Comparison of ENCODE assay signal across 24 cellular contexts in the genomic region with DNA sequence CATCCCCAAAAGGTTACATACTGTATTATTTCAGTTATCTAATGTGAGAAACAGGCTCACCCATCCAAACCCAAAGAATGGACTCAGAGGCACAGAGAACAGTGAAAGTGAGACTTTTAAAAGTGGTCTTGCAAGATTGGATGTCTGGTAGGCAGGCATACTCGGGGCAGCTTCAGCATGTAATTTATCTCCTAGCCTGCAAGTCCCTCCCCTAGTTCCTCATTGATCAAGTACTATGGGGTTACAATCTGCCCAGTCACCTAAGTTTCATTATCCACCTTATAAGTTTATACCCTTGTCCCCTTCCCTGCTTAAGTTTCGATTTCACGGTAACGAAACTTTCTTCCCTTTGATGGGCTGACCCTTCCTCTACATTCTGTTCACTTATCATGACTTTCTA.
"Had no signal": no experiment of that assay in that cellular context is flagged by ENCODE, and none has a peak within 500 bp of the region (broad histone marks: within the 10 kb centered on the region; RNA-seq: fewer than 3 reads in every experiment).

No MANE protein-coding gene starts in this region.

- H3K27me3 ChIP-seq: ascending aorta had no signal

- H3K4me3 ChIP-seq: ascending aorta, SK-N-MC had no signal

- H3K27ac ChIP-seq: ascending aorta, KMS-11, SK-N-MC, WERI-Rb-1 had no signal

- DNase-seq: activated CD4-positive, alpha-beta memory T cell treated with anti-CD3 and anti-CD28 coated beads, Interleukin-2, amount 10 ng/mL, durations not matched to agents 7 days and 5 days; activated CD4-positive, alpha-beta T cell treated with anti-CD3 and anti-CD28 coated beads for 36 hours; activated CD4-positive, alpha-beta T cell treated with anti-CD3 and anti-CD28 coated beads, Interleukin-2, amount 50 U/mL, for 1 hour; activated CD8-positive, alpha-beta memory T cell treated with anti-CD3 and anti-CD28 coated beads, Interleukin-2, amount 50 U/mL, for 4 hours; activated naive CD8-positive, alpha-beta T cell treated with anti-CD3 and anti-CD28 coated beads, Interleukin-2, amount 50 U/mL, for 24 hours; activated T-cell treated with anti-CD3 and anti-CD28 coated beads, Interleukin-2, amount 50 U/mL, for 72 hours; amniotic stem cell; NCI-H1092; NCI-H1417; NCI-H1930; NCI-H2171; NCI-H2227 treated with DMSO at 0.1 percent for 48 hours; NCI-H526; NCI-H82; RPMI8226; T-cell; T-helper 2 cell; WERI-Rb-1 had no signal

- H3K9ac ChIP-seq: KMS-11 had no signal

- H3K4me1 Mint-ChIP-seq: activated CD4-positive, alpha-beta T cell treated with anti-CD3 and anti-CD28 coated beads for 36 hours; central memory CD8-positive, alpha-beta T cell had no signal

- H3K9me3 ChIP-seq: ascending aorta had no signal

- H3K9me3 Mint-ChIP-seq: activated CD4-positive, alpha-beta memory T cell treated with anti-CD3 and anti-CD28 coated beads, Interleukin-2, amount 10 ng/mL, durations not matched to agents 7 days and 5 days; activated naive CD4-positive, alpha-beta T cell treated with anti-CD3 and anti-CD28 coated beads, Interleukin-2, amount 50 U/mL, for 72 hours; activated naive CD8-positive, alpha-beta T cell treated with anti-CD3 and anti-CD28 coated beads, Interleukin-2, amount 50 U/mL, for 24 hours; activated T-cell treated with anti-CD3 and anti-CD28 coated beads, Interleukin-2, amount 50 U/mL, for 72 hours; brain; central memory CD8-positive, alpha-beta T cell; T-cell had no signal

- H3K4me2 ChIP-seq: KMS-11 had no signal

- H3K4me3 Mint-ChIP-seq: activated CD4-positive, alpha-beta memory T cell treated with anti-CD3 and anti-CD28 coated beads, Interleukin-2, amount 10 ng/mL, durations not matched to agents 7 days and 5 days; activated CD4-positive, alpha-beta T cell treated with anti-CD3 and anti-CD28 coated beads for 36 hours; activated naive CD8-positive, alpha-beta T cell treated with anti-CD3 and anti-CD28 coated beads, Interleukin-2, amount 50 U/mL, for 24 hours; activated T-cell treated with anti-CD3 and anti-CD28 coated beads, Interleukin-2, amount 50 U/mL, for 72 hours; brain; central memory CD8-positive, alpha-beta T cell; T-cell had no signal

- H3K27me3 Mint-ChIP-seq: activated CD4-positive, alpha-beta memory T cell treated with anti-CD3 and anti-CD28 coated beads, Interleukin-2, amount 10 ng/mL, durations not matched to agents 7 days and 5 days; activated CD4-positive, alpha-beta T cell treated with anti-CD3 and anti-CD28 coated beads for 36 hours; activated naive CD8-positive, alpha-beta T cell treated with anti-CD3 and anti-CD28 coated beads, Interleukin-2, amount 50 U/mL, for 24 hours; central memory CD8-positive, alpha-beta T cell; T-cell had no signal

- H3K4me1 ChIP-seq: ascending aorta had no signal

- H3K27ac Mint-ChIP-seq: activated CD4-positive, alpha-beta memory T cell treated with anti-CD3 and anti-CD28 coated beads, Interleukin-2, amount 10 ng/mL, durations not matched to agents 7 days and 5 days; activated CD4-positive, alpha-beta T cell treated with anti-CD3 and anti-CD28 coated beads for 36 hours; activated naive CD4-positive, alpha-beta T cell treated with anti-CD3 and anti-CD28 coated beads, Interleukin-2, amount 50 U/mL, for 72 hours; activated naive CD8-positive, alpha-beta T cell treated with anti-CD3 and anti-CD28 coated beads, Interleukin-2, amount 50 U/mL, for 24 hours; activated T-cell treated with anti-CD3 and anti-CD28 coated beads, Interleukin-2, amount 50 U/mL, for 72 hours; brain; T-cell had no signal
